In the genomic region with DNA sequence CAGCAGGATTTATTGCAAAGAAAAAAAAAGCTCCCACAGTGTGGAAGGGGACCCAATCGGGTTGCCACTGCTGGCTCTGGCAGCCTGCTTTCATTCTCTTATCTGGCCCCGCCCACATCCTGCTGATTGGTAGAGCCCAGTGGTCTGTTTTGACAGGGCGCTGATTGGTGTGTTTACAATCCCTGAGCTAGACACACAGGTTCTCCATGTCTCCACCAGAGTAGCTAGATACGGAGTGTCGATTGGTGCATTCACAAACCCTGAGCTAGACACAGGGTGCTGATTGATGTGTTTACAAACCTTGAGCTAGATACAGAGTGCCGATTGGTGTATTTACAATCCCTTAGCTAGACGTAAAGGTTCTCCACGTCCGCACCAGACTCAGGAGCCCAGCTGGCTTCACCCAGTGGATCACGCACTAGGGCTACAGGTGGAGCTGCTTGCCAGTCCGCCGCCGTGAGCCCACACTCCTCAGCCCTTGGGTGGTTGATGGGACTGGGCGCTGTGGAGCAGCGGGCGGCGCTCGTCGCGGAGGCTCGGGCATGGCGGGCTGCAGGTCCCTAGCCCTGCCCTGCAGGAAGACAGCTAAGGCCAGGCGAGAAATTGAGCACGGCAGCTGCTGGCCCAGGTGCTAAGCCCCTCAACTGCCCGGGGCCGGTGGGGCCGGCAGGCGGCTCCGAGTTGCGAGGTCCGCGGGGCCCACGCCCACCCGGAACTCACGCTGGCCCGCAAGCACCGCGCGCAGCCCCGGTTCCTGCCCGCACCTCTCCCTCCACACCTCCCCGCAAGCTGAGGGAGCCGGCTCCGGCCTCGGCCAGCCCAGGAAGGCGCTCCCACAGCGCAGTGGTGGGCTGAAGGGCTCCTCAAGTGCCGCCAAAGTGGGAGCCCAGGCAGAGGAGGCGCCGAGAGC, we compare ENCODE assay signal across 9 cellular contexts. TPM values are rescaled to one million over a fixed set of nuclear protein-coding genes. Genes with fewer than 3 reads are reported as not detected.
DNase-seq lines count a peak whose midpoint lies in the region; ATAC-seq and TF ChIP-seq lines count a peak whose summit lies in the region.
"Not testable (repeated sequence)": the region's sequence is repeated elsewhere in the genome, so short reads cannot be mapped to it uniquely, and the experiment has no call there.
"Had no signal": no experiment of that assay in that cellular context is flagged by ENCODE, and none has a peak within 500 bp of the region (broad histone marks: within the 10 kb centered on the region; RNA-seq: fewer than 3 reads in every experiment).

No MANE protein-coding gene starts in this region.

- DNase-seq in CD1c-positive myeloid dendritic cell (ENCODE audit: extremely low spot score) (peak; percentile 40), OCI-M1 (lab: John Stamatoyannopoulos, UW) (peak; percentile 89), heart right ventricle (peak; percentile 61 to 75), ovary (peak; percentile 67 to 81 (median 76))
- peak; percentile 86 for DNase-seq in activated CD8-positive, alpha-beta T cell treated with anti-CD3 and anti-CD28 coated beads, Interleukin-2, amount 10 ng/mL, durations not matched to agents 7 days and 5 days
- DNase-seq in stimulated activated CD8-positive, alpha-beta memory T cell treated with anti-CD3 and anti-CD28 coated beads, Interleukin-4, amount 100 ng/mL, for 48 hours = peak; percentile 77

- H3K4me3 ChIP-seq in HUES6 (ENCODE audit: low read depth, low read length) = peak overlapping the region; percentile 43; the same call in 1 of the 2 replicates
- peak overlapping the region; percentile 42 to 75 (median 64) for H3K4me3 ChIP-seq in heart right ventricle
- H3K4me3 ChIP-seq in ovary = peak overlapping the region; percentile 40

- peak overlapping the region; percentile 75 for H3K4me3 Mint-ChIP-seq in activated CD8-positive, alpha-beta T cell treated with anti-CD3 and anti-CD28 coated beads, Interleukin-2, amount 10 ng/mL, durations not matched to agents 7 days and 5 days
- peak overlapping the region in 1 of 5 experiments; percentile 24 for H3K4me3 Mint-ChIP-seq in brain

- not testable (repeated sequence) for H3K36me3 ChIP-seq in HUES6 (ENCODE audit: control insufficient read depth, insufficient read depth, low read length); heart right ventricle; ovary

- H3K27me3 Mint-ChIP-seq in activated CD8-positive, alpha-beta T cell treated with anti-CD3 and anti-CD28 coated beads, Interleukin-2, amount 10 ng/mL, durations not matched to agents 7 days and 5 days (ENCODE audit: low read depth) = not testable (repeated sequence)
- H3K27me3 Mint-ChIP-seq in brain = peaks cover 15% of the 10 kb centered on the region

- H3K36me3 Mint-ChIP-seq in activated CD8-positive, alpha-beta T cell treated with anti-CD3 and anti-CD28 coated beads, Interleukin-2, amount 10 ng/mL, durations not matched to agents 7 days and 5 days (ENCODE audit: low read depth) = peaks cover 28% of the 10 kb centered on the region
- not testable (repeated sequence) for H3K36me3 Mint-ChIP-seq in brain

- 27 to 28% methylated on average over 47 to 50 of the region's 50 CpGs for WGBS in heart right ventricle, 2 donors
- 22 to 45% (median 44%) methylated on average over 48 to 50 of the region's 50 CpGs for WGBS in ovary, 3 donors

- H3K9me3 ChIP-seq in HUES6 (ENCODE audit: control insufficient read depth, insufficient read depth, low read depth, low read length); heart right ventricle; ovary: not testable (repeated sequence)

- not testable (repeated sequence) for TF ChIP-seq POLR2A in ovary (IDR thresholded peaks at IDR 0.05)

- H3K4me1 ChIP-seq in HUES6 (ENCODE audit: control insufficient read depth, insufficient read depth, low read length); ovary (ENCODE audit: insufficient read depth): not testable (repeated sequence)
- peaks cover 2 to 61% (median 26%) of the 10 kb centered on the region in 9 donors for H3K4me1 ChIP-seq in heart right ventricle

- intact Hi-C loops in heart right ventricle (cut with DNase I) = loop anchor here in 1 of 10 donors (5.0 kb wide), 1 partner anchor 225 kb away; no protein-coding TSS in a partner anchor
- intact Hi-C loops in ovary (cut with DNase I) = not testable (repeated sequence)

- not testable (repeated sequence) for H3K9me3 Mint-ChIP-seq in activated CD8-positive, alpha-beta T cell treated with anti-CD3 and anti-CD28 coated beads, Interleukin-2, amount 10 ng/mL, durations not matched to agents 7 days and 5 days (ENCODE audit: insufficient read depth); brain

- CTCF ChIA-PET in activated CD8-positive, alpha-beta T cell treated with anti-CD3 and anti-CD28 coated beads, Interleukin-2, amount 10 ng/mL, durations not matched to agents 7 days and 5 days (lab: Charles Lee) = interaction anchor here (0.9 to 1.2 kb wide), 4 partner anchors 84 to 373 kb away, joined by 3 to 5 read pairs (median 3); a partner anchor contains a TSS

- peak overlapping the region; percentile 93 for H3K27ac Mint-ChIP-seq in activated CD8-positive, alpha-beta T cell treated with anti-CD3 and anti-CD28 coated beads, Interleukin-2, amount 10 ng/mL, durations not matched to agents 7 days and 5 days
- H3K27ac Mint-ChIP-seq in brain = peak overlapping the region in 3 of 5 experiments; percentile 32 to 43 (median 38)

- not testable (repeated sequence) for H3K27me3 ChIP-seq in HUES6 (ENCODE audit: control insufficient read depth, insufficient read depth, low read length); heart right ventricle; ovary

- TF ChIP-seq CTCF in brain (conservative IDR thresholded peaks at IDR 0.05); heart right ventricle (IDR thresholded peaks at IDR 0.05); ovary (IDR thresholded peaks at IDR 0.05): not testable (repeated sequence)

- H3K4me1 Mint-ChIP-seq in activated CD8-positive, alpha-beta T cell treated with anti-CD3 and anti-CD28 coated beads, Interleukin-2, amount 10 ng/mL, durations not matched to agents 7 days and 5 days (ENCODE audit: low read depth) = peaks cover 59% of the 10 kb centered on the region
- H3K4me1 Mint-ChIP-seq in brain = peaks cover 28% of the 10 kb centered on the region

- not testable (repeated sequence) for TF ChIP-seq EP300 in ovary (IDR thresholded peaks at IDR 0.05)

- H3K9ac ChIP-seq in HUES6 (ENCODE audit: low read length) = not testable (repeated sequence)

- not testable (repeated sequence) for H3K27ac ChIP-seq in HUES6 (ENCODE audit: low read depth, low read length)
- peak overlapping the region; percentile 49 to 93 (median 85) for H3K27ac ChIP-seq in heart right ventricle
- peak overlapping the region; percentile 83 to 84 for H3K27ac ChIP-seq in ovary

- ATAC-seq in activated CD8-positive, alpha-beta T cell treated with anti-CD3 and anti-CD28 coated beads, Interleukin-2, amount 10 ng/mL, durations not matched to agents 7 days and 5 days = peak; percentile 8
- peak in 1 of 8 donors; percentile 14 for ATAC-seq in heart right ventricle

- POLR2A ChIA-PET in activated CD8-positive, alpha-beta T cell treated with anti-CD3 and anti-CD28 coated beads, Interleukin-2, amount 10 ng/mL, durations not matched to agents 7 days and 5 days (lab: Charles Lee) = interaction anchor here (0.6 to 2.6 kb wide), 6 partner anchors 52 to 374 kb away, joined by 3 to 24 read pairs (median 4); a partner anchor contains a TSS

RNA-seq across cellular contexts. Expression of a gene that starts 3.5 kb away (rescaled TPM):
- 100 to 1,000 TPM; 243 to 246 TPM for total RNA-seq in activated CD8-positive, alpha-beta T cell treated with anti-CD3 and anti-CD28 coated beads, Interleukin-2, amount 10 ng/mL, durations not matched to agents 7 days and 5 days
- polyA plus RNA-seq in brain (ENCODE audit: insufficient read depth, low read depth, low replicate concordance) (144 TPM), heart right ventricle (100 to 1,000 TPM in 1 of 2 donors, 10 to 100 TPM in 1; 75.6 to 156 TPM), ovary (100 to 1,000 TPM in 1 of 2 donors, 10 to 100 TPM in 1; 89.1 to 175 TPM)
- total RNA-seq in heart right ventricle (100 to 1,000 TPM in 7 of 10 donors, 10 to 100 TPM in 3; 90.0 to 126 (median 112) TPM), ovary (100 to 1,000 TPM in 5 of 7 donors, 10 to 100 TPM in 2; 96.9 to 116 (median 105) TPM)

RNA-seq across cellular contexts. Expression of a gene that starts 52.5 kb away (rescaled TPM):
- 10 to 100 TPM; 31.8 to 33.7 TPM for total RNA-seq in activated CD8-positive, alpha-beta T cell treated with anti-CD3 and anti-CD28 coated beads, Interleukin-2, amount 10 ng/mL, durations not matched to agents 7 days and 5 days
- polyA plus RNA-seq in brain (ENCODE audit: insufficient read depth, low read depth, low replicate concordance) (9.2 TPM), heart right ventricle (10 to 100 TPM; 20.3 to 23.6 TPM), ovary (10 to 100 TPM; 25.5 to 27.8 TPM)
- total RNA-seq in heart right ventricle (10 to 100 TPM; 28.9 to 41.8 (median 33.0) TPM), ovary (10 to 100 TPM; 25.9 to 46.6 (median 31.9) TPM)

RNA-seq across cellular contexts. Expression of a gene that starts 53.5 kb away (rescaled TPM):
- total RNA-seq in activated CD8-positive, alpha-beta T cell treated with anti-CD3 and anti-CD28 coated beads, Interleukin-2, amount 10 ng/mL, durations not matched to agents 7 days and 5 days = 1 to 10 TPM; 3.4 to 4.4 TPM
- 1.7 TPM for polyA plus RNA-seq in brain (ENCODE audit: insufficient read depth, low read depth, low replicate concordance)
- total RNA-seq in heart right ventricle = 10 to 100 TPM in 3 of 10 donors, 1 to 10 TPM in 4, under 1 TPM in 3; 0.64 to 62.1 (median 4.3) TPM
- 1 to 10 TPM; 2.6 to 3.2 TPM for polyA plus RNA-seq in heart right ventricle
- 1 to 10 TPM; 3.0 to 8.6 (median 4.4) TPM for total RNA-seq in ovary
- 10 to 100 TPM in 1 of 2 donors, 1 to 10 TPM in 1; 7.9 to 18.6 TPM for polyA plus RNA-seq in ovary
- total RNA-seq: hepatocyte had no signal

RNA-seq across cellular contexts. Expression of a gene that starts 57.8 kb away (rescaled TPM):
- 1 to 10 TPM; 8.3 to 8.7 TPM for total RNA-seq in activated CD8-positive, alpha-beta T cell treated with anti-CD3 and anti-CD28 coated beads, Interleukin-2, amount 10 ng/mL, durations not matched to agents 7 days and 5 days
- polyA plus RNA-seq in brain (ENCODE audit: insufficient read depth, low read depth, low replicate concordance) (16.9 TPM), heart right ventricle (10 to 100 TPM in 1 of 2 donors, 1 to 10 TPM in 1; 8.3 to 13.6 TPM), ovary (10 to 100 TPM; 10.1 to 30.6 TPM)
- total RNA-seq in heart right ventricle (10 to 100 TPM; 11.3 to 22.0 (median 17.9) TPM), ovary (10 to 100 TPM in 2 of 7 donors, 1 to 10 TPM in 5; 3.3 to 15.8 (median 8.7) TPM)
